ENCODE assay signal across 8 cellular contexts in the genomic region with DNA sequence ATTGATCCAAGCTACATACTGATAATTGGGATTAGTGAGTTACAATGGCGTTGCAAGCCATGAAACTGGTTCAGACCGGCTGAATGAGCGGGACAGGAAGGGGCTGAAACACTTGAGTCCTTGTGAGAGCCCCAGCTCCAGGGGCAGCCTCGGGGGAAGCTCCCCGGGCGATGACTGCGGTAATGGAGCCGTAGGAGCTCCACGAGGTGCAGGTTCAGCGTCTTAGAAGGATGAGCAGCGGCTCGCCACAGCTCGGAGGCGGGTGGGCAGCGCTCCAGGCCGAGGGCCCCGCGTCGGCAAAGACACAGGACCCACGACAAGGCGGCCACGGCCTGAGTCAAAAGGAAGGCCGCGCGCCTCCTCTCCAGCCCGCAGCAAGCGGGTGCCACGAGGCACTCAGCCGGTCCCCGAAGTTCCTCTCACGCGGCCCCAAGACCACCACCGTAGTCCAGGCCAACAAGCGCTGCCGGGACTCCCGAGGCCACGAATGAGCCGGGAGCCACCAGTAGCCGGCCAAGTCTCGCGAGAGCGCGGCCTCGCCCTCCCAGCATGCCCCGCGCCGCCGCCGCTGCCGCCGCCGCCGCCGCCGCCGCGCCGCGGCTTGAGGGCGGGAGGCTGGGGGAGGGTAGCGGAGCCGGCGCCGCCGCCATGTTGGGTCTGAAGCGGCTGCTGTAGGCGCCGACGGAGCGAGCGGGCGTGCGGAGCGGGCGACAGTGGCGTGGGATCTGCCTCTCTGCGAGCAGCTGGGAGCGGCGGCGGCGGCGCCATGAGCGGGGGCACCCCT. TPM values are rescaled to one million over a fixed set of nuclear protein-coding genes. Genes with fewer than 3 reads are reported as not detected.
DNase-seq lines count a peak whose midpoint lies in the region; ATAC-seq and TF ChIP-seq lines count a peak whose summit lies in the region.

LSM14A (plus strand) TSS at position 628 of the 784 bp plus-strand sequence; CDS start at position 767, 139 bp downstream.

- peaks cover 38% of the 10 kb centered on the region for H3K4me1 Mint-ChIP-seq in nephron

- H3K79me2 ChIP-seq in Karpas-422 (ENCODE audit: low read length), result peaks cover 47% of the 10 kb centered on the region

- no peak for TF ChIP-seq CTCF in RWPE1 (conservative IDR thresholded peaks at IDR 0.05; ENCODE audit: low read depth)
- no peak for TF ChIP-seq CTCF in fibroblast of pulmonary artery (IDR thresholded peaks at IDR 0.05; ENCODE audit: low read length, missing control alignments)
- TF ChIP-seq CTCF in nephron (IDR thresholded peaks at IDR 0.05; ENCODE audit: unreplicated experiment in 3 of 3), result no peak

- peak within 1 kb of the TSS; percentile 89 to 97 (median 97) for H3K4me3 Mint-ChIP-seq in nephron

- H3K4me3 ChIP-seq in Karpas-422 (ENCODE audit: low read length), result peak within 1 kb of the TSS; percentile 80
- H3K4me3 ChIP-seq in fibroblast of pulmonary artery (replicated peaks; ENCODE audit: low read depth, low read length), result peak within 1 kb of the TSS; percentile 91

- H3K9me3 Mint-ChIP-seq in nephron, result no peaks in the 10 kb centered on the region

- DNase-seq in DMS79 treated with DMSO at 0.1 percent for 48 hours (lab: John Stamatoyannopoulos, UW) (peak; percentile 75), Karpas-422 (peak; percentile 97), RWPE1 (ENCODE audit: low spot score) (peak; percentile 91), fibroblast of pulmonary artery (ENCODE audit: low read depth) (peak; percentile 92)
- peak; percentile 85 for DNase-seq in activated T-helper 9 cell treated with anti-CD3 and anti-CD28 coated beads, Interleukin-2, amount 50 U/mL, for 16 hours (ENCODE audit: low read depth)
- DNase-seq in stimulated activated naive CD8-positive, alpha-beta T cell treated with anti-CD3 and anti-CD28 coated beads, Interleukin-15, Interleukin-2, amounts not matched to agents 100 U/mL and 50 U/mL, for 24 hours, result peak; percentile 92

- H2AFZ ChIP-seq in Karpas-422 (ENCODE audit: low read length), result peak within 1 kb of the TSS; percentile 1; the same call in 1 of the 2 replicates

- POLR2A ChIA-PET in RWPE1 (lab: Yijun Ruan, JAX; ENCODE audit: low non-redundant PET), result no interaction called here

- no peaks in the 10 kb centered on the region for H3K9me2 ChIP-seq in Karpas-422 (replicated peaks; ENCODE audit: insufficient read depth, low read length)

- H3K4me1 ChIP-seq in Karpas-422 (ENCODE audit: low read length), result peaks cover 55% of the 10 kb centered on the region

- peaks cover 16% of the 10 kb centered on the region for H4K20me1 ChIP-seq in Karpas-422 (ENCODE audit: insufficient read depth, low read depth, low read length)

- peak within 1 kb of the TSS; percentile 95 for H3K9ac ChIP-seq in Karpas-422 (ENCODE audit: low read length)

- ATAC-seq in GM21786 (IDR thresholded peaks at IDR 0.05; ENCODE audit: unreplicated experiment), result peak; percentile 62
- ATAC-seq in stimulated activated naive CD8-positive, alpha-beta T cell treated with anti-CD3 and anti-CD28 coated beads, Interleukin-15, Interleukin-2, amounts not matched to agents 100 U/mL and 50 U/mL, for 24 hours, result peak; percentile 78

- peak within 1 kb of the TSS; percentile 98 to 100 (median 99) for H3K27ac Mint-ChIP-seq in nephron

- H3K27ac ChIP-seq in Karpas-422 (ENCODE audit: low read length) (peak within 1 kb of the TSS; percentile 85), RWPE1 (peak within 1 kb of the TSS; percentile 97)

- H3K36me3 ChIP-seq in Karpas-422 (ENCODE audit: insufficient read depth, low read length), result peaks cover 15% of the 10 kb centered on the region

- peak within 1 kb of the TSS; percentile 69 for H3K4me2 ChIP-seq in Karpas-422 (ENCODE audit: low read depth, low read length, poor library complexity, severe bottlenecking)

- no peaks in the 10 kb centered on the region for H3K27me3 ChIP-seq in Karpas-422 (ENCODE audit: low read length)

- H3K36me3 Mint-ChIP-seq in nephron (ENCODE audit: low read depth), result peaks cover 11% of the 10 kb centered on the region

- H3K27me3 Mint-ChIP-seq in nephron (ENCODE audit: low read depth), result no peaks in the 10 kb centered on the region

- H3K9me3 ChIP-seq in Karpas-422 (ENCODE audit: low read length), result no peaks in the 10 kb centered on the region

- CTCF ChIA-PET in RWPE1 (lab: Yijun Ruan, JAX), result no interaction called here

RNA-seq across cellular contexts. Expression of gene LSM14A, which starts in this region (rescaled TPM):
- total RNA-seq in Karpas-422 (2014; rRNA removed; shearing (Covaris generic); ENCODE audit: low replicate concordance), result 171 and 205 TPM in 2 replicates

Comparison
In these comparisons a context has a peak if more than half of its experiments do, and no peak if none do; other contexts are left out.
1. Peak in every context shown above with its lines: DNase-seq, ATAC-seq, H3K4me3 ChIP-seq and H3K27ac ChIP-seq.